ENCODE assay signal across 8 cellular contexts in the genomic region with DNA sequence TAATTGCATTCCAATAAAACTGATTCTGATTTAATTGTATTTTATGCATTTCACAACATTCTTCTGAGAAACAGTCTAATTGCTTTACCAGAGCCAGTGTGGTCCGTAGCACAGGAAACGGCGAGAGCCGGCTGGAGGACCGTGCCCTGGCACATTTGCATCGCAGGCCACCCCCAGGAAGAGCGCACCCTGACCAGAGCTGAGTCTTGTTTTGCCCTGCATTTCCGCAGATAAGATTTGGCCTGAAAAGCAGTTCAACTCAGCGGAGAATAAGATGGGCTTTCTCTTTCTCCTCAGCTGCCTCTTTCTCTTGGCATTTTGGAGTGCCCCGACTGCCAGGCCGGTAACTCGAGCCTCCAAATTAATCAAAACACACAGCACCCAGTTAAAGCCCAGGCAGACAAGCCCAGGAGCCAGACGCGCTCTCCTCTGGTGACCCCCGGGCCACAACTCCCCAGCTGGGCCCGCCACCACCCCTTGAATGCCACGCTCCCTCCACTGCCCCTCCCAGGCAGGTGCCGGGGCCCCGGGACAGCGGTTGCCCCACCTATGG. TPM values are rescaled to one million over a fixed set of nuclear protein-coding genes. Genes with fewer than 3 reads are reported as not detected.
DNase-seq lines count a peak whose midpoint lies in the region; ATAC-seq and TF ChIP-seq lines count a peak whose summit lies in the region.

No MANE protein-coding gene starts in this region.

- WGBS in HUES64: 3% methylated on average over 20 of the region's 20 CpGs

- TF ChIP-seq CTCF in GM13977 (IDR thresholded peaks at IDR 0.05; ENCODE audit: extremely low read depth, insufficient read depth, missing control alignments): no peak

- DNase-seq in GM13977 (ENCODE audit: low spot score): peak; percentile 63
- DNase-seq in OCI-M2 (lab: John Stamatoyannopoulos, UW; ENCODE audit: unreplicated experiment): no peak
- DNase-seq in activated CD4-positive, CD25-positive, alpha-beta regulatory T cell (lab: John Stamatoyannopoulos, UW): no peak
- DNase-seq in NCI-H2029 (lab: John Stamatoyannopoulos, UW): no peak

- H3K9me3 ChIP-seq in HUES64 (ENCODE audit: insufficient read depth, low read depth, low read length): no peaks in the 10 kb centered on the region
- H3K9me3 ChIP-seq in duodenal mucosa (ENCODE audit: control insufficient read depth in 1 of 2, low read length in 2 of 2): no peaks in the 10 kb centered on the region
- peaks cover 0 to 7% of the 10 kb centered on the region in 2 donors for H3K9me3 ChIP-seq in muscle layer of duodenum (ENCODE audit: control insufficient read depth in 1 of 2, low read length in 2 of 2)

- H3K27me3 ChIP-seq in HUES64 (ENCODE audit: insufficient read depth, low read length): peaks cover 79% of the 10 kb centered on the region
- H3K27me3 ChIP-seq in duodenal mucosa (ENCODE audit: control insufficient read depth in 1 of 2, insufficient read depth in 2 of 2, low read length in 2 of 2): peaks cover 25 to 47% of the 10 kb centered on the region in 2 donors
- peaks cover 25% of the 10 kb centered on the region for H3K27me3 ChIP-seq in muscle layer of duodenum (ENCODE audit: low read depth, low read length)

- no peak overlapping the region for H3K27ac ChIP-seq in HUES64 (ENCODE audit: low read depth, low read length)
- H3K27ac ChIP-seq in duodenal mucosa (ENCODE audit: low read depth, low read length): peak overlapping the region; percentile 14
- H3K27ac ChIP-seq in muscle layer of duodenum (ENCODE audit: low read length): no peak overlapping the region

- H3K36me3 ChIP-seq in HUES64 (ENCODE audit: insufficient read depth, low read length) (no peaks in the 10 kb centered on the region), duodenal mucosa (ENCODE audit: control insufficient read depth in 1 of 2, insufficient read depth in 2 of 2, low read length in 2 of 2) (no peaks in the 10 kb centered on the region), muscle layer of duodenum (ENCODE audit: control insufficient read depth in 1 of 2, insufficient read depth in 2 of 2, low read length in 2 of 2) (no peaks in the 10 kb centered on the region)

- H3K9ac ChIP-seq in HUES64 (ENCODE audit: low read depth, low read length): no peak overlapping the region; the same call in 1 of the 2 replicates
- H3K9ac ChIP-seq in duodenal mucosa (ENCODE audit: low read depth in 1 of 2, low read length in 2 of 2): no peak overlapping the region

- H3K4me1 ChIP-seq in HUES64 (ENCODE audit: insufficient read depth, low read length) (no peaks in the 10 kb centered on the region), duodenal mucosa (ENCODE audit: control insufficient read depth in 1 of 2, insufficient read depth in 2 of 2, low read length in 2 of 2) (peaks cover 5 to 9% of the 10 kb centered on the region in 2 donors), muscle layer of duodenum (ENCODE audit: control insufficient read depth in 1 of 2, insufficient read depth in 2 of 2, low read length in 2 of 2) (peaks cover 0 to 17% of the 10 kb centered on the region in 2 donors)

- peak; percentile 54 for ATAC-seq in GM21528 (IDR thresholded peaks at IDR 0.05; ENCODE audit: low FRiP score, unreplicated experiment)

- peak overlapping the region; percentile 66 for H3K4me3 ChIP-seq in HUES64 (ENCODE audit: low read length)
- peak overlapping the region; percentile 50 to 66 for H3K4me3 ChIP-seq in duodenal mucosa (ENCODE audit: low read depth in 1 of 2, low read length in 2 of 2)
- peak overlapping the region; percentile 38 to 70 for H3K4me3 ChIP-seq in muscle layer of duodenum (ENCODE audit: low read depth in 1 of 2, low read length in 2 of 2)

- in situ Hi-C loops in GM13977 (cut with MboI; ENCODE audit: low pct_unique_long_range_greater_than_20kb, low sequenced_read_pairs, unreplicated experiment): no loop called here

RNA-seq across cellular contexts. Expression of a gene that starts 0.5 kb away (rescaled TPM):
- polyA plus RNA-seq in HUES64 (2013, experiment 1 of 2): 0.20 TPM
- 0.19 TPM for polyA plus RNA-seq in HUES64 (2013, experiment 2 of 2)

RNA-seq across cellular contexts. Expression of a gene that starts 0.9 kb away (rescaled TPM):
- 0.15 TPM for polyA plus RNA-seq in HUES64 (2013, experiment 1 of 2)
- polyA plus RNA-seq in HUES64 (2013, experiment 2 of 2): 0.19 TPM
